Comparison of ENCODE assay signal across 9 cellular contexts in genomic region chr3:148235566-148235965, GRCh38.
"Had no signal": no experiment of that assay in that cellular context is flagged by ENCODE, and none has a peak within 500 bp of the region (broad histone marks: within the 10 kb centered on the region; RNA-seq: fewer than 3 reads in every experiment).

No MANE protein-coding gene starts in this region.

- H3K9me3 ChIP-seq: HAP-1 had no signal

- DNase-seq: GM23248, GOT3, H7, H9, HCEC 1CT, HFFc6 had no signal

- H3K27ac ChIP-seq: GM23248 had no signal

- H3K4me3 ChIP-seq: GM23248, GM23338, HAP-1 had no signal

- H3K36me3 ChIP-seq: HAP-1 had no signal

- ATAC-seq: GM23338, HCT116 had no signal

- H3K4me1 ChIP-seq: HAP-1 had no signal
